11 cellular contexts compared by ENCODE assay signal in genomic region chr1:38489844-38490270, GRCh38.
DNase-seq lines count a peak whose midpoint lies in the region; ATAC-seq and TF ChIP-seq lines count a peak whose summit lies in the region.
"Had no signal": no experiment of that assay in that cellular context is flagged by ENCODE, and none has a peak within 500 bp of the region (broad histone marks: within the 10 kb centered on the region; RNA-seq: fewer than 3 reads in every experiment).

No MANE protein-coding gene starts in this region.

- intact Hi-C loops in activated CD4-positive, alpha-beta memory T cell treated with anti-CD3 and anti-CD28 coated beads for 36 hours (cut with micrococcal nuclease), result loop anchor here (2.0 kb wide), 1 partner anchor 97 kb away; no protein-coding TSS in a partner anchor

- CTCF ChIA-PET in activated CD4-positive, alpha-beta memory T cell treated with anti-CD3 and anti-CD28 coated beads for 36 hours (lab: Charles Lee), result interaction anchor here (0.7 to 2.6 kb wide), 10 partner anchors 10 to 346 kb away, joined by 3 to 16 read pairs (median 4); no protein-coding TSS in a partner anchor

- ATAC-seq in HG02571 (IDR thresholded peaks at IDR 0.05; ENCODE audit: unreplicated experiment), result no peak
- ATAC-seq in HG02840 (IDR thresholded peaks at IDR 0.05; ENCODE audit: low FRiP score, unreplicated experiment), result no peak

- no peaks in the 10 kb centered on the region for H3K9me3 Mint-ChIP-seq in activated CD4-positive, alpha-beta memory T cell treated with anti-CD3 and anti-CD28 coated beads for 36 hours
- H3K9me3 Mint-ChIP-seq: activated naive CD4-positive, alpha-beta T cell treated with anti-CD3 and anti-CD28 coated beads, Interleukin-2, amount 50 U/mL, for 24 hours; stimulated activated naive CD8-positive, alpha-beta T cell treated with anti-CD3 and anti-CD28 coated beads, Interleukin-15, Interleukin-2, amounts not matched to agents 100 ng/mL and 50 ng/mL, for 24 hours had no signal

- TF ChIP-seq CTCF in LNCaP clone FGC (IDR thresholded peaks at IDR 0.05; ENCODE audit: control insufficient read depth, extremely low read depth, insufficient read depth) (peak; percentile 58), fibroblast of villous mesenchyme (IDR thresholded peaks at IDR 0.05; ENCODE audit: insufficient read depth, low read depth, low read length) (peak; percentile 63)

- no peak overlapping the region for H3K27ac Mint-ChIP-seq in activated CD4-positive, alpha-beta memory T cell treated with anti-CD3 and anti-CD28 coated beads for 36 hours
- H3K27ac Mint-ChIP-seq: activated naive CD4-positive, alpha-beta T cell treated with anti-CD3 and anti-CD28 coated beads, Interleukin-2, amount 50 U/mL, for 24 hours; stimulated activated naive CD8-positive, alpha-beta T cell treated with anti-CD3 and anti-CD28 coated beads, Interleukin-15, Interleukin-2, amounts not matched to agents 100 ng/mL and 50 ng/mL, for 24 hours had no signal

- no peaks in the 10 kb centered on the region for H3K36me3 Mint-ChIP-seq in activated CD4-positive, alpha-beta memory T cell treated with anti-CD3 and anti-CD28 coated beads for 36 hours
- H3K36me3 Mint-ChIP-seq: activated naive CD4-positive, alpha-beta T cell treated with anti-CD3 and anti-CD28 coated beads, Interleukin-2, amount 50 U/mL, for 24 hours had no signal

- H3K4me3 ChIP-seq in LNCaP clone FGC (ENCODE audit: low read depth, low read length) (no peak overlapping the region), fibroblast of villous mesenchyme (ENCODE audit: low read depth, low read length) (no peak overlapping the region)
- H3K4me3 ChIP-seq: BLaER1 treated with 17β-estradiol and CSF1 and Interleukin-3, amounts not matched to agents 10 nM and 100 nM had no signal

- DNase-seq in NCI-H1105 treated with DMSO at 0.1 percent for 48 hours (lab: John Stamatoyannopoulos, UW) (peak; percentile 21), NCI-H1105 (lab: John Stamatoyannopoulos, UW) (no peak), LNCaP clone FGC (ENCODE audit: low read depth) (peak; percentile 7), fibroblast of villous mesenchyme (ENCODE audit: low read depth) (peak; percentile 1)
- DNase-seq in activated CD4-positive, alpha-beta memory T cell treated with anti-CD3 and anti-CD28 coated beads for 36 hours, result peak; percentile 63
- peak; percentile 17 to 41 (median 32) for DNase-seq in stimulated activated CD4-positive, alpha-beta T cell treated with anti-CD3 and anti-CD28 coated beads, Interleukin-1b, Interleukin-23, amount 100 ng/mL, for 24 hours (ENCODE audit: low read depth in 4 of 4, low spot score in 1 of 4)

- H3K4me1 Mint-ChIP-seq in activated CD4-positive, alpha-beta memory T cell treated with anti-CD3 and anti-CD28 coated beads for 36 hours (ENCODE audit: low read depth), result no peaks in the 10 kb centered on the region
- H3K4me1 Mint-ChIP-seq: activated naive CD4-positive, alpha-beta T cell treated with anti-CD3 and anti-CD28 coated beads, Interleukin-2, amount 50 U/mL, for 24 hours had no signal

- POLR2A ChIA-PET in activated CD4-positive, alpha-beta memory T cell treated with anti-CD3 and anti-CD28 coated beads for 36 hours (lab: Charles Lee), result no interaction called here

- H3K27me3 Mint-ChIP-seq in activated CD4-positive, alpha-beta memory T cell treated with anti-CD3 and anti-CD28 coated beads for 36 hours, result peaks cover 16% of the 10 kb centered on the region

- H3K4me3 Mint-ChIP-seq in activated CD4-positive, alpha-beta memory T cell treated with anti-CD3 and anti-CD28 coated beads for 36 hours, result no peak overlapping the region
- H3K4me3 Mint-ChIP-seq: activated naive CD4-positive, alpha-beta T cell treated with anti-CD3 and anti-CD28 coated beads, Interleukin-2, amount 50 U/mL, for 24 hours; stimulated activated naive CD8-positive, alpha-beta T cell treated with anti-CD3 and anti-CD28 coated beads, Interleukin-15, Interleukin-2, amounts not matched to agents 100 ng/mL and 50 ng/mL, for 24 hours had no signal
